8 cellular contexts compared by ENCODE assay signal in the genomic region with DNA sequence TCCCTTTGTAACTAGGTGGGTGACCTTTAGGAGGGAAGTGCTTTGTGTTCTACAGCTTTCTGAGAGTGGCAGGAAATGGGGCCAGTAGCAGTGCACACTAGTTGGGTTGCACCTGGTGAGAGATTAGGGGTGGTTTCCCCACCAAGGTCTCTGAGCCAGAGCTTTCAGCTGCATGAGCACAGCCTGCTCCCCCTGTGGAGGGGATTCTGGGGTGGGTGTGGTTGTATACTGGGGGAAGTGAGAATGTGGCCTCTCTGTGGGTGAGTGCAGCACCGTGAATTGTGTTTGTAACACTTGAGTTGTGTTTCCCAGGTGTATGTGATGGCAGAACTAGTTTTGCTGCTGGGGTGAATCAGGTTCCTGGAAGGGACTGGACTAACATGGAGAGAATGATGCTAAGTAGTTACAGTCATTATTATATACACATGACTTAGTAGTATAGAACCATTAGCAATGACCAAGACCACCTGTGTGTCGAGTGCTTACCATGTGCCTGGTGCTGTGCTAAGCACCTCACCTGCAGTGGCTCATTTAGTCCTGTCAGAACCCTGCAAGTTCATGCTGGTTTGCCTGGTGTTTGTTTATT. TPM values are rescaled to one million over a fixed set of nuclear protein-coding genes. Genes with fewer than 3 reads are reported as not detected.
DNase-seq lines count a peak whose midpoint lies in the region; ATAC-seq and TF ChIP-seq lines count a peak whose summit lies in the region.

No MANE protein-coding gene starts in this region.

- H3K27ac ChIP-seq in PC-3 (ENCODE audit: low read length) (peak overlapping the region; percentile 33), angular gyrus (ENCODE audit: low read depth, low read length) (peak overlapping the region; percentile 38), mucosa of rectum (ENCODE audit: low read depth in 2 of 2, low read length in 2 of 2) (peak overlapping the region; percentile 96 to 97), vagina (peak overlapping the region; percentile 91)

- POLR2A ChIA-PET in PC-3 (lab: Charles Lee; ENCODE audit: unreplicated experiment), result no interaction called here

- H3K27me3 ChIP-seq in PC-3 (ENCODE audit: low read length), result no peaks in the 10 kb centered on the region
- no peaks in the 10 kb centered on the region for H3K27me3 ChIP-seq in mucosa of rectum (ENCODE audit: control insufficient read depth in 2 of 2, insufficient read depth in 2 of 2, low read length in 2 of 2)
- H3K27me3 ChIP-seq in vagina, result no peaks in the 10 kb centered on the region

- no TSS peak for BruUV-seq in PC-3 (replicated peaks; lab: Mats Ljungman, UMichigan)

- peak overlapping the region; percentile 88 for H3K4me2 ChIP-seq in PC-3 (ENCODE audit: low read length)

- H3K4me3 ChIP-seq in PC-3 (ENCODE audit: low read length) (peak overlapping the region; percentile 68), mucosa of rectum (ENCODE audit: low read length in 2 of 2) (peak overlapping the region; percentile 34 to 71), vagina (no peak overlapping the region)

- intact Hi-C loops in PC-3 (cut with micrococcal nuclease), result no loop called here
- intact Hi-C loops in vagina (cut with DNase I), result loop anchor here (5.0 kb wide), 1 partner anchor 51 kb away; no protein-coding TSS in a partner anchor

- H3K79me2 ChIP-seq in PC-3 (ENCODE audit: low read length), result no peaks in the 10 kb centered on the region

- H3K36me3 ChIP-seq in PC-3 (ENCODE audit: low read depth, low read length) (no peaks in the 10 kb centered on the region), mucosa of rectum (ENCODE audit: control insufficient read depth in 2 of 2, insufficient read depth in 2 of 2, low read length in 2 of 2) (peaks cover 0 to 6% of the 10 kb centered on the region in 2 donors), vagina (no peaks in the 10 kb centered on the region)

- peak; percentile 48 for DNase-seq in NCI-H1092 treated with DMSO at 0.1 percent for 48 hours (lab: John Stamatoyannopoulos, UW)
- no peak for DNase-seq in NCI-H1092 (lab: John Stamatoyannopoulos, UW)
- DNase-seq in PC-3, result no peak
- DNase-seq in vagina (ENCODE audit: extremely low spot score in 2 of 2), result peak in 1 of 2 donors; percentile 88
- DNase-seq in RKO (ENCODE audit: low spot score), result no peak

- no peaks in the 10 kb centered on the region for H3K9me3 ChIP-seq in PC-3 (ENCODE audit: low read length)
- H3K9me3 ChIP-seq in mucosa of rectum (ENCODE audit: control insufficient read depth in 2 of 2, low read length in 2 of 2), result no peaks in the 10 kb centered on the region
- no peaks in the 10 kb centered on the region for H3K9me3 ChIP-seq in vagina

- ATAC-seq in HG02642 (IDR thresholded peaks at IDR 0.05; ENCODE audit: poor library complexity, unreplicated experiment), result peak; percentile 71
- no peak for ATAC-seq in PC-3

- no peaks in the 10 kb centered on the region for H3F3A ChIP-seq in PC-3 (ENCODE audit: low read length, unreplicated experiment)

- H3K9ac ChIP-seq in PC-3 (ENCODE audit: low read length), result no peak overlapping the region
- peak overlapping the region; percentile 18 to 44 for H3K9ac ChIP-seq in mucosa of rectum (ENCODE audit: low read depth in 1 of 2, low read length in 2 of 2)

- no peak overlapping the region for H2AFZ ChIP-seq in PC-3 (ENCODE audit: low read length)

- TF ChIP-seq CTCF in PC-3 (conservative IDR thresholded peaks at IDR 0.05; ENCODE audit: low read depth, low read length), result no peak
- TF ChIP-seq CTCF in vagina (IDR thresholded peaks at IDR 0.05), result no peak

- H4K20me1 ChIP-seq in PC-3 (ENCODE audit: low read length), result no peaks in the 10 kb centered on the region

- CTCF ChIA-PET in PC-3 (lab: Charles Lee), result interaction anchor here (0.5 to 1.1 kb wide), 5 partner anchors 12 to 139 kb away, joined by 3 to 9 read pairs (median 5); a partner anchor contains a TSS

- no peak for TF ChIP-seq POLR2A in vagina (IDR thresholded peaks at IDR 0.05)

- H3K4me1 ChIP-seq in PC-3 (ENCODE audit: insufficient read depth, low read length) (peaks cover 37% of the 10 kb centered on the region), mucosa of rectum (ENCODE audit: control insufficient read depth in 2 of 2, insufficient read depth in 2 of 2, low read length in 2 of 2) (peaks cover 53 to 56% of the 10 kb centered on the region in 2 donors), vagina (peaks cover 47% of the 10 kb centered on the region)

- H3K9me2 ChIP-seq in PC-3 (replicated peaks; ENCODE audit: low read length), result no peaks in the 10 kb centered on the region

RNA-seq across cellular contexts. Expression of a gene that starts 11.8 kb away (rescaled TPM):
- 31.1 and 42.4 TPM in 2 replicates for total RNA-seq in PC-3 (2014; rRNA removed)
- total RNA-seq in vagina, result 51.8 TPM

Comparison
In these comparisons a context has a peak if more than half of its experiments do, and no peak if none do; other contexts are left out.
1. H3K27ac ChIP-seq: peak in every context shown above with its lines; median percentile 96 in mucosa of rectum; 91 in vagina; 38 in angular gyrus; 33 in PC-3.
2. H3K4me3 ChIP-seq: peak in PC-3 (single experiment) and mucosa of rectum (2 of 2); none in vagina (0 of 2).